Comparison of ENCODE assay signal across 10 cellular contexts in the genomic region with DNA sequence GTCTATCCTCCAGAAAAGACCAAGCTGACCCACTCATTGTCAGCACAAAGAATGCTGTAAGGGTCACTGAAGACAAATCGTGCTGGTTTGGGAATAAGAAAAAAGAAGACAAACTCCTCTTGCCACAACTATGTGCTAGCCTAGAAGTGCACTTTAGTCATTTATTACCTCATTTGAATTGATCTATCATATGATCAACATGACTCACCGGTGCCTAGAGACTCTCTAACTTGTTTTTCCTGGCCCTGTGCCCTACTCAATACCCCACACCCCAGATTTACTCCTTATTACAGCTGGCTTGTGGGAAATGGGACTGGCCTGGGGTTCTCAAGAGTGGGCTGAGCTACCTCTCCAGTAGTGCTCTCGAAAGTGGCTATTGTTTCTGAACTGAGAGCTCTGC. TPM values are rescaled to one million over a fixed set of nuclear protein-coding genes. Genes with fewer than 3 reads are reported as not detected.
DNase-seq lines count a peak whose midpoint lies in the region; ATAC-seq lines count a peak whose summit lies in the region.
"Had no signal": no experiment of that assay in that cellular context is flagged by ENCODE, and none has a peak within 500 bp of the region (broad histone marks: within the 10 kb centered on the region; RNA-seq: fewer than 3 reads in every experiment).

No MANE protein-coding gene starts in this region.

- peak; percentile 63 for ATAC-seq in esophagus mucosa
- ATAC-seq in HG02973 (IDR thresholded peaks at IDR 0.05; ENCODE audit: unreplicated experiment), result no peak
- no peak for ATAC-seq in GM21367 (IDR thresholded peaks at IDR 0.05; ENCODE audit: unreplicated experiment)

- no peaks in the 10 kb centered on the region for H3K9me3 Mint-ChIP-seq in T-helper 2 cell treated with Interferon-gamma antibody and Interleukin-4, amounts not matched to agents 5 μg/mL and 100 μg/mL, for 36 hours

- peaks cover 2% of the 10 kb centered on the region for H3K27me3 Mint-ChIP-seq in T-helper 2 cell treated with Interferon-gamma antibody and Interleukin-4, amounts not matched to agents 5 μg/mL and 100 μg/mL, for 36 hours (ENCODE audit: low read depth)

- H3K4me3 Mint-ChIP-seq in T-helper 2 cell treated with Interferon-gamma antibody and Interleukin-4, amounts not matched to agents 5 μg/mL and 100 μg/mL, for 36 hours, result no peak overlapping the region

- DNase-seq in ELR (ENCODE audit: low read depth), result peak; percentile 95
- DNase-seq in NCI-H446 treated with DMSO at 0.1 percent for 48 hours (lab: John Stamatoyannopoulos, UW), result peak; percentile 15
- DNase-seq in pulmonary artery endothelial cell (ENCODE audit: low read depth, low spot score), result peak; percentile 71
- no peak for DNase-seq in RPMI8226
- DNase-seq in T-helper 2 cell treated with Interferon-gamma antibody and Interleukin-4, amounts not matched to agents 5 μg/mL and 100 μg/mL, for 36 hours (ENCODE audit: low spot score), result no peak

- no peak overlapping the region for H3K27ac Mint-ChIP-seq in T-helper 2 cell treated with Interferon-gamma antibody and Interleukin-4, amounts not matched to agents 5 μg/mL and 100 μg/mL, for 36 hours

- H3K36me3 Mint-ChIP-seq in T-helper 2 cell treated with Interferon-gamma antibody and Interleukin-4, amounts not matched to agents 5 μg/mL and 100 μg/mL, for 36 hours (ENCODE audit: low read depth), result no peaks in the 10 kb centered on the region

- peaks cover 12% of the 10 kb centered on the region for H3K4me1 Mint-ChIP-seq in T-helper 2 cell treated with Interferon-gamma antibody and Interleukin-4, amounts not matched to agents 5 μg/mL and 100 μg/mL, for 36 hours (ENCODE audit: low read depth)

RNA-seq across cellular contexts. Expression of gene HORMAD2, which starts 35.9 kb away (rescaled TPM):
- total RNA-seq in esophagus mucosa (not detected), pulmonary artery endothelial cell (not detected in 2 replicates)
- total RNA-seq: mononuclear cell, subcutaneous adipose tissue had no signal

Comparison
In these comparisons a context has a peak if more than half of its experiments do, and no peak if none do; other contexts are left out.
1. DNase-seq: peak in ELR (single experiment), NCI-H446 treated with DMSO at 0.1 percent for 48 hours (single experiment) and pulmonary artery endothelial cell (single experiment); none in RPMI8226 (single experiment) and T-helper 2 cell treated with Interferon-gamma antibody and Interleukin-4, amounts not matched to agents 5 μg/mL and 100 μg/mL, for 36 hours (single experiment).